Comparison of ENCODE assay signal across 8 cellular contexts in the genomic region with DNA sequence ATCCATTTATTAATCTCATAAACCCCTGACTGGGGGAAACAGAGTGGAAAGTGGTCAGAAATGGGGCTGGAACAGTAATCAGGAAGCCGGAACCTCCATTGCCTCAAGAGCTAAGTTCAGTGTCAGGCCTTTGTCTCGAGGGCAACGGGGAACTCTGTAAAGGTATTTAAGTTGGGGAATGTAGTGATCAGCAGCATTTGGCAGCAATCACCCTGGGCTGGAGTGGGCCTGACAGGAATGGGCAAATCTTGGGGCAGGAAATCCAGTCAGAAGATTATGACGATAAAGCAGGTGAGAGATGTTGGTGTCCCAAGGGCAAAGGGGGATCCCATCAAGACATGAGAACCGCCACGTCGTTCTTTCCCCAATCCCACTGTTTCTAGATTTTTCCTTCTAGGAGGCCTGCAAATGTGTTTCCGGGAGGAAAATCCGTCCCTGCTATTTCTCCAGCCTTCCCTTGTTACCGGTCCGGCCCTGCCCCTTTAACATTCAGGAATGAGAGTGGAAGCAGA.
DNase-seq lines count a peak whose midpoint lies in the region; ATAC-seq, FAIRE-seq and TF ChIP-seq lines count a peak whose summit lies in the region.

No MANE protein-coding gene starts in this region.

- no peak for ATAC-seq in K562
- ATAC-seq in right lobe of liver: peak in 2 of 4 donors; percentile 4 to 6
- ATAC-seq in HG02840 (IDR thresholded peaks at IDR 0.05; ENCODE audit: low FRiP score, unreplicated experiment): no peak

- no peak for FAIRE-seq in K562 (lab: Jason Lieb, UNC)

- in situ Hi-C loops in K562 (cut with MboI): no loop called here

- intact Hi-C loops in K562 (cut with micrococcal nuclease) (no loop called here), right lobe of liver (cut with DNase I) (no loop called here), tibial artery (cut with DNase I; ENCODE audit: low total_unique reads) (no loop called here)

- no peaks in the 10 kb centered on the region for H4K20me1 ChIP-seq in BLaER1 treated with 17β-estradiol and CSF1 and Interleukin-3, amounts not matched to agents 10 nM and 100 nM
- H4K20me1 ChIP-seq in K562 (replicated peaks; ENCODE audit: control insufficient read depth, insufficient read depth, low read length): no peaks in the 10 kb centered on the region

- CTCF ChIA-PET in K562 (lab: Yijun Ruan, JAX; ENCODE audit: low intra/inter-chr PET ratio): no interaction called here

- DNase-seq in K562 (ENCODE audit: extremely low read depth in 1 of 4, low spot score in 3 of 4) (peak in 1 of 4 experiments; percentile 7), right lobe of liver (peak in 1 of 3 donors; percentile 47), tibial artery (no peak), T-helper 9 cell (no peak), epidermal melanocyte (ENCODE audit: insufficient read length, low spot score) (no peak)

- H3K79me2 ChIP-seq in K562 (ENCODE audit: control insufficient read depth, insufficient read depth, low read length): no peaks in the 10 kb centered on the region

- 45% methylated on average over 5 of the region's 11 CpGs for WGBS in K562 (ENCODE audit: insufficient coverage, low coverage, missing lambda C conversion rate)
- 9% methylated on average over 11 of the region's 11 CpGs for WGBS in right lobe of liver (ENCODE audit: insufficient coverage, low coverage, low lambda C conversion rate, missing lambda C conversion rate)

- peaks cover 46 to 61% (median 49%) of the 10 kb centered on the region in 10 experiments for H3K4me1 ChIP-seq in BLaER1 treated with 17β-estradiol and CSF1 and Interleukin-3, amounts not matched to agents 10 nM and 100 nM
- peaks cover 9 to 11% of the 10 kb centered on the region in 2 experiments; a peak in 3 of 5 replicates for H3K4me1 ChIP-seq in K562 (replicated peaks in 1 of 2; ENCODE audit: control insufficient read depth in 2 of 2, insufficient read depth in 2 of 2, low read length in 2 of 2)
- peaks cover 0 to 4% (median 2%) of the 10 kb centered on the region in 4 donors for H3K4me1 ChIP-seq in right lobe of liver
- peaks cover 0 to 23% (median 8%) of the 10 kb centered on the region in 4 donors for H3K4me1 ChIP-seq in tibial artery

- peak overlapping the region; percentile 89 to 96 (median 93) for H3K27ac ChIP-seq in BLaER1 treated with 17β-estradiol and CSF1 and Interleukin-3, amounts not matched to agents 10 nM and 100 nM
- H3K27ac ChIP-seq in KOPT-K1 (ENCODE audit: low read depth, low read length, poor library complexity, severe bottlenecking) (peak overlapping the region; percentile 81), K562 (ENCODE audit: extremely low read depth, low read depth, low read length) (peak overlapping the region; percentile 64; the same call in 1 of the 3 replicates), right lobe of liver (peak overlapping the region; percentile 91 to 98 (median 95)), tibial artery (peak overlapping the region; percentile 89 to 99)

- H3K4me3 ChIP-seq in BLaER1 treated with 17β-estradiol and CSF1 and Interleukin-3, amounts not matched to agents 10 nM and 100 nM: peak overlapping the region; percentile 53 to 72 (median 64)
- peak overlapping the region; percentile 45 for H3K4me3 ChIP-seq in K562
- peak overlapping the region; percentile 20 to 58 (median 40) for H3K4me3 ChIP-seq in right lobe of liver
- H3K4me3 ChIP-seq in tibial artery: peak overlapping the region; percentile 51 to 54

- BruUV-seq in K562 (replicated peaks; lab: Mats Ljungman, UMichigan): TSS peak; percentile 93

- H3K9me3 ChIP-seq in BLaER1 treated with 17β-estradiol and CSF1 and Interleukin-3, amounts not matched to agents 10 nM and 100 nM (replicated peaks in 1 of 11): no peaks in the 10 kb centered on the region; a peak in 1 of 22 replicates
- H3K9me3 ChIP-seq in KOPT-K1 (ENCODE audit: insufficient read depth, low read length, poor library complexity, severe bottlenecking): no peaks in the 10 kb centered on the region
- no peaks in the 10 kb centered on the region for H3K9me3 ChIP-seq in K562 (replicated peaks; ENCODE audit: control insufficient read depth, insufficient read depth, low read depth, low read length)
- no peaks in the 10 kb centered on the region for H3K9me3 ChIP-seq in right lobe of liver
- no peaks in the 10 kb centered on the region for H3K9me3 ChIP-seq in tibial artery

- H3K4me2 ChIP-seq in BLaER1 treated with 17β-estradiol and CSF1 and Interleukin-3, amounts not matched to agents 10 nM and 100 nM: peak overlapping the region; percentile 77 to 96 (median 91)
- H3K4me2 ChIP-seq in K562 (ENCODE audit: insufficient read depth, low read length): peak overlapping the region; percentile 77

- H2AFZ ChIP-seq in K562 (ENCODE audit: low read depth, low read length): peak overlapping the region; percentile 93

- H3K9me1 ChIP-seq in K562 (ENCODE audit: control insufficient read depth, insufficient read depth, low read length): no peaks in the 10 kb centered on the region

- TF ChIP-seq POLR2A in K562 (conservative IDR thresholded peaks at IDR 0.05) (no peak), right lobe of liver (IDR thresholded peaks at IDR 0.05) (no peak)

- POLR2A ChIA-PET in K562 (lab: Yijun Ruan, JAX): interaction anchor here (0.9 to 1.2 kb wide), 2 partner anchors 11 to 19 kb away, joined by 3 to 4 read pairs; no protein-coding TSS in a partner anchor

- no peaks in the 10 kb centered on the region for H3K36me3 ChIP-seq in BLaER1 treated with 17β-estradiol and CSF1 and Interleukin-3, amounts not matched to agents 10 nM and 100 nM
- H3K36me3 ChIP-seq in KOPT-K1 (ENCODE audit: insufficient read depth, low read length): no peaks in the 10 kb centered on the region
- H3K36me3 ChIP-seq in K562 (ENCODE audit: control insufficient read depth, insufficient read depth, low read length): no peaks in the 10 kb centered on the region
- no peaks in the 10 kb centered on the region for H3K36me3 ChIP-seq in right lobe of liver
- H3K36me3 ChIP-seq in tibial artery: no peaks in the 10 kb centered on the region

- H3K9ac ChIP-seq in BLaER1 treated with 17β-estradiol and CSF1 and Interleukin-3, amounts not matched to agents 10 nM and 100 nM: peak overlapping the region; percentile 84 to 94 (median 90)
- peak overlapping the region; percentile 80 to 88 for H3K9ac ChIP-seq in K562 (ENCODE audit: insufficient read depth in 1 of 2, low read depth in 2 of 2, low read length in 2 of 2)

- no peak for TF ChIP-seq EP300 in K562 (IDR thresholded peaks at IDR 0.05; ENCODE audit: low read length)

- no peak for TF ChIP-seq RAD21 in K562 (CRISPR knock-in tag; conservative IDR thresholded peaks at IDR 0.05 in 1 of 2, IDR thresholded peaks at IDR 0.05 in 1 of 2)

- H3K27me3 ChIP-seq in BLaER1 treated with 17β-estradiol and CSF1 and Interleukin-3, amounts not matched to agents 10 nM and 100 nM: no peaks in the 10 kb centered on the region
- no peaks in the 10 kb centered on the region for H3K27me3 ChIP-seq in K562 (ENCODE audit: control insufficient read depth in 2 of 2, insufficient read depth in 2 of 2, low read length in 2 of 2)
- no peaks in the 10 kb centered on the region for H3K27me3 ChIP-seq in right lobe of liver
- no peaks in the 10 kb centered on the region for H3K27me3 ChIP-seq in tibial artery

- TF ChIP-seq CTCF in K562 (IDR thresholded peaks at IDR 0.05 in 2 of 3, conservative IDR thresholded peaks at IDR 0.05 in 1 of 3; ENCODE audit: insufficient read depth in 2 of 3, low read depth in 1 of 3, low read length in 3 of 3) (no peak), right lobe of liver (IDR thresholded peaks at IDR 0.05) (no peak), tibial artery (IDR thresholded peaks at IDR 0.05) (no peak)

TF ChIP-seq in K562, 482 proteins besides CTCF, POLR2A, EP300 and RAD21:
- TF ChIP-seq ILK (tag; IDR thresholded peaks at IDR 0.05; ENCODE audit: borderline replicate concordance, low read depth) (no peak), PHF21A (IDR thresholded peaks at IDR 0.05; ENCODE audit: borderline replicate concordance, low read depth) (no peak), ZSCAN29 (IDR thresholded peaks at IDR 0.05) (no peak)
TF ChIP-seq in K562: peak in this region for 0.
